In the genomic region with DNA sequence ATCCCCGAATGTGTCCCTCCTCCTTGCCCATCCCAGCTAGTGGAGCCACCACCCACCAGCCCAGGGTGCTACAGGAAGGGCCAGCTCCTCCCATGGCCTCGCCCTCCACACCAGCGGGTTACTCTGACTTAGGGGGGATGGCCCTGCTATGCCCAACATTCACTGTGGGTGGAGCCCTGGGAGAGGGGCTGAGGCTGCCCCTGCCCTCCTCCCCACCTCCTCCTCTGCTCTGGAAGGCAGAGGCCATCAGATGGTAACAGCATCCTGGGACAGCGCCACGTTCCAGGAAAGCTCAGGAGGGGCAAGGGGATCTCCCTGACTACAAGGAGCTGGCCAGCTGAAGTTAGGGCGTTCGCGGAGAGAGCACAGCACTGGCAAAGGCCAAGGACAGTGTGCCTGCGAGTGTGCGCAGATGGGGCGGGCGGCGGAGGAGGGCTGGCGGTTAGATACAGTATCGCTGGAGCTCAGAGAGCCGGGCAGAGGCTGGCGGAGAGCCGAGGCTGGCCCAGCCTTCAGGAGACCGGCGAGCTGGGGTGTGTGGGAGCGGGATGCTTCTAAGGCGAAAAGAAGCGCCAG, we compare ENCODE assay signal across 1 cellular context.
TF ChIP-seq lines count a peak whose summit lies in the region.

No MANE protein-coding gene starts in this region.

TF ChIP-seq in IMR-90, 13 proteins besides CTCF, POLR2A, EP300 and RAD21:
- TF ChIP-seq RCOR1 (IDR thresholded peaks at IDR 0.05; ENCODE audit: insufficient replicate concordance, low read length) (no peak), USF2 (IDR thresholded peaks at IDR 0.05; ENCODE audit: low read depth, low read length) (no peak), RFX5 (IDR thresholded peaks at IDR 0.05; ENCODE audit: low read depth, low read length) (no peak), BHLHE40 (IDR thresholded peaks at IDR 0.05; ENCODE audit: low read depth, low read length) (no peak), MAFK (IDR thresholded peaks at IDR 0.05; ENCODE audit: low read depth, low read length) (no peak), CHD1 (IDR thresholded peaks at IDR 0.05; ENCODE audit: low read depth, low read length) (no peak), MAZ (IDR thresholded peaks at IDR 0.05; ENCODE audit: borderline replicate concordance, low read depth, low read length) (no peak), FOS (IDR thresholded peaks at IDR 0.05; ENCODE audit: low read depth, low read length) (no peak), SMC3 (IDR thresholded peaks at IDR 0.05; ENCODE audit: low read depth, low read length) (no peak), MXI1 (IDR thresholded peaks at IDR 0.05; ENCODE audit: borderline replicate concordance, low read depth, low read length) (no peak), NFE2L2 (IDR thresholded peaks at IDR 0.05; ENCODE audit: low read depth, low read length) (no peak), CEBPB (IDR thresholded peaks at IDR 0.05; ENCODE audit: low read depth, low read length) (no peak)
- TF ChIP-seq, protein P1, sequence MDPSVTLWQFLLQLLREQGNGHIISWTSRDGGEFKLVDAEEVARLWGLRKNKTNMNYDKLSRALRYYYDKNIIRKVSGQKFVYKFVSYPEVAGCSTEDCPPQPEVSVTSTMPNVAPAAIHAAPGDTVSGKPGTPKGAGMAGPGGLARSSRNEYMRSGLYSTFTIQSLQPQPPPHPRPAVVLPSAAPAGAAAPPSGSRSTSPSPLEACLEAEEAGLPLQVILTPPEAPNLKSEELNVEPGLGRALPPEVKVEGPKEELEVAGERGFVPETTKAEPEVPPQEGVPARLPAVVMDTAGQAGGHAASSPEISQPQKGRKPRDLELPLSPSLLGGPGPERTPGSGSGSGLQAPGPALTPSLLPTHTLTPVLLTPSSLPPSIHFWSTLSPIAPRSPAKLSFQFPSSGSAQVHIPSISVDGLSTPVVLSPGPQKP (IDR thresholded peaks at IDR 0.05; ENCODE audit: borderline replicate concordance, low read depth, low read length): no peak
